ENCODE assay signal across 15 cellular contexts in genomic region chr19:38836438-38837303, GRCh38. TPM values are rescaled to one million over a fixed set of nuclear protein-coding genes. Genes with fewer than 3 reads are reported as not detected.
DNase-seq lines count a peak whose midpoint lies in the region; ATAC-seq and TF ChIP-seq lines count a peak whose summit lies in the region.
"Had no signal": no experiment of that assay in that cellular context is flagged by ENCODE, and none has a peak within 500 bp of the region (broad histone marks: within the 10 kb centered on the region; RNA-seq: fewer than 3 reads in every experiment).

No MANE protein-coding gene starts in this region.

- H2AFZ ChIP-seq in mammary epithelial cell (ENCODE audit: low read depth, low read length) = no peak overlapping the region
- no peak overlapping the region for H2AFZ ChIP-seq in osteoblast (ENCODE audit: low read length)
- H2AFZ ChIP-seq in MM.1S (ENCODE audit: low read length) = no peak overlapping the region

- H3K79me2 ChIP-seq in mammary epithelial cell (ENCODE audit: insufficient read depth, low read length) = peaks cover 22% of the 10 kb centered on the region
- peaks cover 25% of the 10 kb centered on the region for H3K79me2 ChIP-seq in osteoblast (ENCODE audit: insufficient read depth, low read length)
- H3K79me2 ChIP-seq in MM.1S (ENCODE audit: low read length) = peaks cover 8% of the 10 kb centered on the region

- H3K9ac ChIP-seq in mammary epithelial cell (ENCODE audit: insufficient read depth, low read length) = no peak overlapping the region
- no peak overlapping the region for H3K9ac ChIP-seq in MM.1S (ENCODE audit: low read length)

- H4K20me1 ChIP-seq in mammary epithelial cell (ENCODE audit: insufficient read depth, low read length) = no peaks in the 10 kb centered on the region
- H4K20me1 ChIP-seq in osteoblast (ENCODE audit: insufficient read depth, low read length) = peaks cover 49% of the 10 kb centered on the region
- no peaks in the 10 kb centered on the region for H4K20me1 ChIP-seq in MM.1S (ENCODE audit: insufficient read depth, low read length)

- intact Hi-C loops in mammary epithelial cell (cut with micrococcal nuclease) (loop anchor here (5.0 kb wide), 2 partner anchors 49 to 279 kb away; partner anchors contain the start of gene LGALS7B), esophagus muscularis mucosa (cut with DNase I) (loop anchor here (5.0 to 10.0 kb wide), 2 partner anchors 104 to 202 kb away; no protein-coding TSS in a partner anchor)

- WGBS in mammary epithelial cell (ENCODE audit: low coverage, missing lambda C conversion rate) = 33% methylated on average over 10 of the region's 10 CpGs
- WGBS in esophagus muscularis mucosa = 64% methylated on average over 8 of the region's 10 CpGs

- H3K36me3 ChIP-seq in mammary epithelial cell (ENCODE audit: insufficient read depth, low read length) (peaks cover 31% of the 10 kb centered on the region), osteoblast (ENCODE audit: insufficient read depth, low read length) (peaks cover 57% of the 10 kb centered on the region), MM.1S (replicated peaks; ENCODE audit: insufficient read depth, low read length) (peaks cover 22% of the 10 kb centered on the region), esophagus muscularis mucosa (peaks cover 59 to 72% (median 66%) of the 10 kb centered on the region in 4 donors)

- H3K9me3 ChIP-seq in mammary epithelial cell (replicated peaks; ENCODE audit: insufficient read depth, low read length) (no peaks in the 10 kb centered on the region), osteoblast (ENCODE audit: low read depth, low read length) (no peaks in the 10 kb centered on the region), MM.1S (replicated peaks; ENCODE audit: insufficient read depth, low read length) (no peaks in the 10 kb centered on the region), esophagus muscularis mucosa (no peaks in the 10 kb centered on the region)
- H3K9me3 ChIP-seq: sigmoid colon had no signal

- H3K4me1 ChIP-seq in mammary epithelial cell (ENCODE audit: insufficient read depth, low read length) (peaks cover 59% of the 10 kb centered on the region), osteoblast (ENCODE audit: insufficient read depth, low read length) (peaks cover 18% of the 10 kb centered on the region), MM.1S (ENCODE audit: low read length) (no peaks in the 10 kb centered on the region), esophagus muscularis mucosa (peaks cover 8 to 46% (median 36%) of the 10 kb centered on the region in 4 donors)

- DNase-seq in ELF-1 (ENCODE audit: low read depth, low spot score) (peak; percentile 70), HuH-7 (ENCODE audit: low spot score) (peak; percentile 3), mammary epithelial cell (peak; percentile 42), osteoblast (ENCODE audit: insufficient read length, low spot score, missing footprints) (peak; percentile 9), MM.1S (no peak), activated gamma-delta T cell treated with Interleukin-2 at 50 U/mL for 16 hours (no peak), esophagus muscularis mucosa (ENCODE audit: extremely low spot score) (no peak)
- DNase-seq: DND-41, hippocampal formation, midbrain, NCI-H1694 treated with DMSO at 0.1 percent for 48 hours, sigmoid colon had no signal

- peak overlapping the region; percentile 75 for H3K27ac ChIP-seq in mammary epithelial cell (ENCODE audit: insufficient read depth, low read depth, low read length)
- H3K27ac ChIP-seq in osteoblast (ENCODE audit: low read depth, low read length) = peak overlapping the region; percentile 64
- no peak overlapping the region for H3K27ac ChIP-seq in MM.1S (ENCODE audit: low read length)
- H3K27ac ChIP-seq in esophagus muscularis mucosa (replicated peaks in 1 of 4) = peak overlapping the region in 2 of 4 donors; percentile 30 to 93

- no peak for ATAC-seq in HG02840 (IDR thresholded peaks at IDR 0.05; ENCODE audit: low FRiP score, unreplicated experiment)
- ATAC-seq: activated CD4-positive, CD25-positive, alpha-beta regulatory T cell treated with anti-CD3 and anti-CD28 coated beads, Interleukin-2, amount 50 U/mL, for 24 hours had no signal

- TF ChIP-seq EP300 in esophagus muscularis mucosa (IDR thresholded peaks at IDR 0.05) = no peak

- TF ChIP-seq CTCF in mammary epithelial cell (conservative IDR thresholded peaks at IDR 0.05 in 1 of 2, IDR thresholded peaks at IDR 0.05 in 1 of 2; ENCODE audit: extremely low read depth in 1 of 2, insufficient read depth in 1 of 2, low read depth in 1 of 2, low read length in 2 of 2) = no peak
- no peak for TF ChIP-seq CTCF in osteoblast (IDR thresholded peaks at IDR 0.05; ENCODE audit: extremely low read depth, low read depth, low read length)
- no peak for TF ChIP-seq CTCF in MM.1S (IDR thresholded peaks at IDR 0.05; ENCODE audit: low read length)
- no peak for TF ChIP-seq CTCF in esophagus muscularis mucosa (IDR thresholded peaks at IDR 0.05)

- in situ Hi-C loops in mammary epithelial cell (cut with MboI; ENCODE audit: low sequenced_read_pairs in 2 of 2) = loop anchor here (10.0 to 25.0 kb wide), 2 partner anchors 99 to 112 kb away; partner anchors contain the start of gene CAPN12 (in 1 of the 2)

- no peak overlapping the region for H3K4me3 ChIP-seq in mammary epithelial cell (replicated peaks in 1 of 3; ENCODE audit: insufficient read depth in 1 of 3, low read depth in 2 of 3, low read length in 3 of 3)
- H3K4me3 ChIP-seq in osteoblast (ENCODE audit: insufficient read depth, low read length) = no peak overlapping the region
- no peak overlapping the region for H3K4me3 ChIP-seq in MM.1S (ENCODE audit: low read length)
- no peak overlapping the region for H3K4me3 ChIP-seq in esophagus muscularis mucosa
- H3K4me3 ChIP-seq: sigmoid colon had no signal

- peaks cover 30% of the 10 kb centered on the region for H3F3A ChIP-seq in MM.1S (ENCODE audit: insufficient read depth, low read length)

- dilution Hi-C loops in mammary epithelial cell (cut with HindIII; ENCODE audit: low sequenced_read_pairs) = loop anchor here (5.0 kb wide), 3 partner anchors 69 to 144 kb away; partner anchors contain the start of genes MRPS12 and SARS2

- H3K27me3 ChIP-seq in mammary epithelial cell (ENCODE audit: insufficient read depth, low read length) = no peaks in the 10 kb centered on the region
- no peaks in the 10 kb centered on the region for H3K27me3 ChIP-seq in osteoblast (ENCODE audit: insufficient read depth, low read length)
- H3K27me3 ChIP-seq in MM.1S (replicated peaks; ENCODE audit: insufficient read depth, low read length) = no peaks in the 10 kb centered on the region
- H3K27me3 ChIP-seq in esophagus muscularis mucosa = no peaks in the 10 kb centered on the region
- H3K27me3 ChIP-seq: sigmoid colon had no signal

- CTCF ChIA-PET in mammary epithelial cell (lab: Charles Lee; ENCODE audit: low non-redundant PET) = interaction anchor here (0.6 kb wide), 1 partner anchor 153 kb away, joined by 3 read pairs; no protein-coding TSS in a partner anchor

- H3K9me2 ChIP-seq in MM.1S (replicated peaks; ENCODE audit: insufficient read depth, low read length) = no peaks in the 10 kb centered on the region

- H3K4me2 ChIP-seq in mammary epithelial cell (ENCODE audit: insufficient read depth, low read depth, low read length) (peak overlapping the region; percentile 50), osteoblast (ENCODE audit: insufficient read depth, low read length) (no peak overlapping the region), MM.1S (ENCODE audit: low read depth, low read length) (no peak overlapping the region)

- TF ChIP-seq POLR2A in esophagus muscularis mucosa (IDR thresholded peaks at IDR 0.05; ENCODE audit: low read depth) = no peak

- BruUV-seq in mammary epithelial cell (replicated peaks; lab: Mats Ljungman, UMichigan) = TSS peak; percentile 25

RNA-seq across cellular contexts. Expression of gene ECH1, which starts 5.1 kb away (rescaled TPM):
- total RNA-seq in mammary epithelial cell (10 to 100 TPM; 66.0 to 75.9 TPM), osteoblast (35.1 and 36.9 TPM in 2 replicates), esophagus muscularis mucosa (100 to 1,000 TPM; 117 to 188 (median 155) TPM)
- polyA plus RNA-seq in mammary epithelial cell = 74.5 TPM
- 85.9 TPM for polyA minus RNA-seq in mammary epithelial cell

RNA-seq across cellular contexts. Expression of gene HNRNPL, which starts 13.1 kb away (rescaled TPM):
- total RNA-seq in mammary epithelial cell (100 to 1,000 TPM; 200 to 391 TPM), osteoblast (188 and 201 TPM in 2 replicates), esophagus muscularis mucosa (100 to 1,000 TPM; 126 to 202 (median 180) TPM)
- polyA plus RNA-seq in mammary epithelial cell = 242 TPM
- polyA minus RNA-seq in mammary epithelial cell = 784 TPM

RNA-seq across cellular contexts. Expression of gene LGALS4, which starts 23.9 kb away (rescaled TPM):
- total RNA-seq in mammary epithelial cell = under 1 TPM in 1 of 2 donors, not detected in 1; 0.47 TPM
- polyA plus RNA-seq in mammary epithelial cell = 0.20 TPM
- not detected for polyA minus RNA-seq in mammary epithelial cell
- not detected in 2 replicates for total RNA-seq in osteoblast
- total RNA-seq in esophagus muscularis mucosa = 1 to 10 TPM in 1 of 4 donors, under 1 TPM in 2, not detected in 1; 0.42 to 2.9 (median 0.50) TPM

RNA-seq across cellular contexts. Expression of gene RINL, which starts 41.4 kb away (rescaled TPM):
- total RNA-seq in mammary epithelial cell = 1 to 10 TPM; 5.7 to 9.2 TPM
- 2.4 TPM for polyA plus RNA-seq in mammary epithelial cell
- polyA minus RNA-seq in mammary epithelial cell = 1.3 TPM
- 2.5 and 3.2 TPM in 2 replicates for total RNA-seq in osteoblast
- 10 to 100 TPM in 1 of 4 donors, 1 to 10 TPM in 3; 4.6 to 10.4 (median 6.6) TPM for total RNA-seq in esophagus muscularis mucosa

RNA-seq across cellular contexts. Expression of gene LGALS7B, which starts 47.7 kb away (rescaled TPM):
- total RNA-seq in mammary epithelial cell (100 to 1,000 TPM in 1 of 2 donors, under 1 TPM in 1; 0.73 to 210 TPM), osteoblast (not detected in 2 replicates), esophagus muscularis mucosa (not detected)
- polyA plus RNA-seq in mammary epithelial cell = 688 TPM
- 2.2 TPM for polyA minus RNA-seq in mammary epithelial cell
- total RNA-seq: HT-29 had no signal

Comparison
In these comparisons a context has a peak if more than half of its experiments do, and no peak if none do; other contexts are left out.
1. DNase-seq: peak in ELF-1 (single experiment), HuH-7 (single experiment), mammary epithelial cell (single experiment) and osteoblast (single experiment); none in MM.1S (single experiment), activated gamma-delta T cell treated with Interleukin-2 at 50 U/mL for 16 hours (single experiment) and esophagus muscularis mucosa (single experiment).